Comparison of ENCODE assay signal across 8 cellular contexts in genomic region chr10:117216611-117217195, GRCh38. TPM values are rescaled to one million over a fixed set of nuclear protein-coding genes. Genes with fewer than 3 reads are reported as not detected.
DNase-seq lines count a peak whose midpoint lies in the region; ATAC-seq and TF ChIP-seq lines count a peak whose summit lies in the region.

No MANE protein-coding gene starts in this region.

- no peaks in the 10 kb centered on the region for H3K36me3 Mint-ChIP-seq in endodermal cell (ENCODE audit: low read depth)

- no peaks in the 10 kb centered on the region for H3K4me1 ChIP-seq in endodermal cell (ENCODE audit: control insufficient read depth, insufficient read depth, low read length)

- peak; percentile 67 for ATAC-seq in GM18517 (IDR thresholded peaks at IDR 0.05; ENCODE audit: unreplicated experiment)
- ATAC-seq in HG03066 (IDR thresholded peaks at IDR 0.05; ENCODE audit: low read depth, unreplicated experiment) = peak; percentile 73

- peaks cover 9% of the 10 kb centered on the region for H3K4me1 Mint-ChIP-seq in endodermal cell

- in situ Hi-C loops in ACHN (cut with HindIII; ENCODE audit: low pct_ligation_motif_present, low pct_unique_long_range_greater_than_20kb, low sequenced_read_pairs) = loop anchor here (25.0 kb wide), 1 partner anchor 96 kb away; no protein-coding TSS in a partner anchor

- no peaks in the 10 kb centered on the region for H3K36me3 ChIP-seq in endodermal cell (ENCODE audit: control insufficient read depth, insufficient read depth, low read length)

- H3K4me3 Mint-ChIP-seq in endodermal cell = peak overlapping the region; percentile 57

- peak overlapping the region; percentile 82 for H3K4me3 ChIP-seq in endodermal cell (ENCODE audit: low read length)

- peaks cover 78% of the 10 kb centered on the region for H3K27me3 Mint-ChIP-seq in endodermal cell (ENCODE audit: insufficient read depth)

- H3K9me3 ChIP-seq in endodermal cell (ENCODE audit: control insufficient read depth, low read length) = peaks cover 14% of the 10 kb centered on the region

- no peak overlapping the region for H3K27ac ChIP-seq in endodermal cell (ENCODE audit: low read depth, low read length)

- H3K9ac ChIP-seq in endodermal cell (ENCODE audit: extremely low read depth, low read length, poor library complexity, severe bottlenecking) = no peak overlapping the region

- 3 to 4% methylated on average over 12 to 52 of the region's 52 CpGs for WGBS in endodermal cell (ENCODE audit: insufficient coverage in 1 of 2, insufficient read length in 1 of 2), 2 experiments

- DNase-seq in ACHN (peak; percentile 78), NCI-H526 (lab: John Stamatoyannopoulos, UW) (peak; percentile 29 to 79), endodermal cell (peak; percentile 93), middle frontal gyrus (ENCODE audit: extremely low spot score, low spot score) (peak; percentile 29)
- DNase-seq in activated CD8-positive, alpha-beta memory T cell treated with anti-CD3 and anti-CD28 coated beads for 48 hours (ENCODE audit: low read depth in 2 of 3, low spot score in 2 of 3) = peak; percentile 39 to 58 (median 57)
- peak; percentile 31 to 44 for DNase-seq in stimulated activated CD8-positive, alpha-beta memory T cell treated with anti-CD3 and anti-CD28 coated beads, Interleukin-15, amount 100 ng/mL, for 4 hours (ENCODE audit: low read depth in 2 of 2)

- peaks cover 9% of the 10 kb centered on the region for H3K9me3 Mint-ChIP-seq in endodermal cell

- H3K27me3 ChIP-seq in endodermal cell (ENCODE audit: control insufficient read depth, insufficient read depth, low read length, poor library complexity, severe bottlenecking) = peaks cover 44% of the 10 kb centered on the region

- peak; percentile 100 for TF ChIP-seq CTCF in endodermal cell (conservative IDR thresholded peaks at IDR 0.05)

- H3K27ac Mint-ChIP-seq in endodermal cell = no peak overlapping the region

RNA-seq across cellular contexts. Expression of gene KCNK18, which starts 19.4 kb away (rescaled TPM):
- not detected for total RNA-seq in endodermal cell
- not detected for polyA plus RNA-seq in endodermal cell (2013, experiment 1 of 2)
- polyA plus RNA-seq in endodermal cell (2013, experiment 2 of 2) = not detected

RNA-seq across cellular contexts. Expression of gene SLC18A2, which starts 24.2 kb away (rescaled TPM):
- under 1 TPM; 0.24 TPM for total RNA-seq in endodermal cell
- polyA plus RNA-seq in endodermal cell (2013, experiment 1 of 2) = 0.75 TPM
- polyA plus RNA-seq in endodermal cell (2013, experiment 2 of 2) = 0.37 TPM

Comparison
In these comparisons a context has a peak if more than half of its experiments do, and no peak if none do; other contexts are left out.
1. DNase-seq: peak in every context shown above with its lines; median percentile 93 in endodermal cell; 78 in ACHN; 57 in activated CD8-positive, alpha-beta memory T cell treated with anti-CD3 and anti-CD28 coated beads for 48 hours; 54 in NCI-H526; 38 in stimulated activated CD8-positive, alpha-beta memory T cell treated with anti-CD3 and anti-CD28 coated beads, Interleukin-15, amount 100 ng/mL, for 4 hours; 29 in middle frontal gyrus.